ENCODE assay signal across 21 cellular contexts in the genomic region with DNA sequence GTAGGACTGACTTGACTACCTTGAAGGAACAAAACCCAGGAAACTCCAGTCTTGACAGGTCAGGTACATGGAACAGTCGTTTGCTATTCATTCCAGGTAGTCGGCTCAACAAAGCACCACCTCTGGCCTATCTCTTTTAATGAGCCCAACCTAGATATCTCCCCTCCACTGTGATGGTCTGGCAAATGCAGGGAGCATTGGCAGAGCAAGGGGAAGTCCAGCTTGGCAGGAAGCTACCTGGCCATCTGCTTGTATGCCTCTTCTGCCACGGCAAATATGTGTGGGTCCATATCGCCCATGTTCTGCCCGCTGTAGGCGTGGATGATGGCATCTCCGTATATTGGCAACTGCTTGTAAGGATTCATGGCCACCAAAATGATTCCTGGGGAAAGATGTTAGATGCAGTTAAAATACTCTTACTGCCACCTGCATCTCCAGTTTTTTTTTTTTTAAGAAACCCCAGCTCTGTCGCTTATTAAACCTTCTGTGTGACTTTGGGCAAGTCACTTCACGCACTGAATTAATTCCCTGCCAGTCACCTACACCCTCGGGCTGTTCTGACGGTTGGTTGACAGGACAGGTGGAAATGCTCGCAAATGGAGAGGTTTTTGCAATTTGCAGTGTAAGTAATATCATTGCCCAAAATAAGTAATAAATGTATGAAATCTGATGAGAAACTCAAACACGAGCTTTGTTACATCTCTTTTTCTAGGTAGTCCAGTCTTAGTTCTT.
"Had no signal": no experiment of that assay in that cellular context is flagged by ENCODE, and none has a peak within 500 bp of the region (broad histone marks: within the 10 kb centered on the region; RNA-seq: fewer than 3 reads in every experiment).

No MANE protein-coding gene starts in this region.

- H3K27ac ChIP-seq: breast epithelium, epithelial cell of prostate, left ventricle myocardium inferior, skin epidermis, thyroid gland, upper lobe of left lung, vagina had no signal

- H3K9me3 ChIP-seq: breast epithelium, left ventricle myocardium inferior, mucosa of descending colon, thyroid gland, upper lobe of left lung, vagina had no signal

- H3K36me3 ChIP-seq: breast epithelium, vagina had no signal

- DNase-seq: activated CD4-positive, alpha-beta memory T cell treated with anti-CD3 and anti-CD28 coated beads for 36 hours; activated CD4-positive, alpha-beta T cell treated with anti-CD3 and anti-CD28 coated beads, Interleukin-2, amount 10 ng/mL, durations not matched to agents 24 days and 14 days; activated CD4-positive, CD25-positive, alpha-beta regulatory T cell treated with anti-CD3 and anti-CD28 coated beads, Interleukin-2, amount 50 U/mL, for 72 hours; activated gamma-delta T cell treated with Interleukin-2 at 50 U/mL for 16 hours; activated naive CD4-positive, alpha-beta T cell treated with anti-CD3 and anti-CD28 coated beads, Interleukin-2, amount 50 U/mL, for 16 hours; activated T-cell treated with anti-CD3 and anti-CD28 coated beads, Interleukin-2, amount 50 U/mL, for 4 hours; amniotic stem cell; cortex of kidney; glutamatergic neuron; left ventricle myocardium inferior; mucosa of descending colon; stimulated activated CD4-positive, alpha-beta T cell treated with anti-CD3 and anti-CD28 coated beads, Interleukin-4, amount 100 ng/mL, for 24 hours; stimulated activated naive CD8-positive, alpha-beta T cell treated with anti-CD3 and anti-CD28 coated beads, Interleukin-15, amount 100 ng/mL, for 72 hours; T-helper 2 cell; thyroid gland; upper lobe of left lung had no signal

- H3K4me3 ChIP-seq: breast epithelium, left ventricle myocardium inferior, lung, mucosa of descending colon, skin epidermis, thyroid gland, upper lobe of left lung, vagina had no signal

- H3K27me3 ChIP-seq: breast epithelium, thyroid gland, upper lobe of left lung, vagina had no signal

- H3K4me1 ChIP-seq: breast epithelium, vagina had no signal
